ENCODE assay signal across 15 cellular contexts in genomic region chr11:61711037-61711436, GRCh38. TPM values are rescaled to one million over a fixed set of nuclear protein-coding genes. Genes with fewer than 3 reads are reported as not detected.
DNase-seq lines count a peak whose midpoint lies in the region; ATAC-seq and TF ChIP-seq lines count a peak whose summit lies in the region.
"Had no signal": no experiment of that assay in that cellular context is flagged by ENCODE, and none has a peak within 500 bp of the region (broad histone marks: within the 10 kb centered on the region; RNA-seq: fewer than 3 reads in every experiment).

No MANE protein-coding gene starts in this region.

- intact Hi-C loops in psoas muscle (cut with DNase I) = no loop called here

- H3K27me3 Mint-ChIP-seq in T-helper 17 cell (no peaks in the 10 kb centered on the region), chondrocyte (ENCODE audit: low read depth) (no peaks in the 10 kb centered on the region), endothelial cell (ENCODE audit: unreplicated experiment) (no peaks in the 10 kb centered on the region)
- H3K27me3 Mint-ChIP-seq: CD4-positive, alpha-beta memory T cell had no signal

- H3K27ac ChIP-seq in psoas muscle = peak overlapping the region; percentile 30
- H3K27ac ChIP-seq: C4-2B had no signal

- H3K27ac Mint-ChIP-seq in T-helper 17 cell = peak overlapping the region; percentile 32
- H3K27ac Mint-ChIP-seq in chondrocyte (ENCODE audit: unreplicated experiment) = peak overlapping the region; percentile 4
- H3K27ac Mint-ChIP-seq in endothelial cell (ENCODE audit: unreplicated experiment) = peak overlapping the region; percentile 30
- H3K27ac Mint-ChIP-seq: CD4-positive, alpha-beta memory T cell had no signal

- H3K4me3 ChIP-seq in psoas muscle = no peak overlapping the region
- H3K4me3 ChIP-seq: HAP-1 had no signal

- H3K36me3 Mint-ChIP-seq in T-helper 17 cell (ENCODE audit: low read depth) (no peaks in the 10 kb centered on the region), chondrocyte (ENCODE audit: low read depth) (no peaks in the 10 kb centered on the region), endothelial cell (ENCODE audit: low read depth, unreplicated experiment) (no peaks in the 10 kb centered on the region)
- H3K36me3 Mint-ChIP-seq: CD4-positive, alpha-beta memory T cell had no signal

- H3K4me3 Mint-ChIP-seq in T-helper 17 cell (no peak overlapping the region), chondrocyte (ENCODE audit: unreplicated experiment) (no peak overlapping the region), endothelial cell (ENCODE audit: unreplicated experiment) (no peak overlapping the region)
- H3K4me3 Mint-ChIP-seq: CD4-positive, alpha-beta memory T cell had no signal

- peaks cover 16% of the 10 kb centered on the region for H3K4me1 ChIP-seq in psoas muscle
- H3K4me1 ChIP-seq: HAP-1 had no signal

- TF ChIP-seq CTCF in chondrocyte (IDR thresholded peaks at IDR 0.05) (no peak), endothelial cell (IDR thresholded peaks at IDR 0.05; ENCODE audit: unreplicated experiment) (no peak), psoas muscle (IDR thresholded peaks at IDR 0.05) (no peak)

- H3K9me3 ChIP-seq in T-helper 17 cell (ENCODE audit: control insufficient read depth, low read length, poor library complexity, severe bottlenecking) (no peaks in the 10 kb centered on the region), psoas muscle (no peaks in the 10 kb centered on the region)
- H3K9me3 ChIP-seq: HAP-1 had no signal

- ATAC-seq in T-helper 17 cell (no peak), psoas muscle (no peak), HG03460 (IDR thresholded peaks at IDR 0.05; ENCODE audit: unreplicated experiment) (no peak)
- ATAC-seq: HepG2 had no signal

- H3K36me3 ChIP-seq in psoas muscle (ENCODE audit: insufficient read depth in 1 of 2, low read depth in 1 of 2) = no peaks in the 10 kb centered on the region
- H3K36me3 ChIP-seq: HAP-1 had no signal

- WGBS in psoas muscle, 3 donors = 88 to 92% (median 91%) methylated on average over 14 of the region's 14 CpGs

- H3K27me3 ChIP-seq in psoas muscle (ENCODE audit: insufficient read depth in 3 of 3, low read length in 2 of 3) = no peaks in the 10 kb centered on the region

- DNase-seq in T-helper 17 cell (no peak), chondrocyte (ENCODE audit: low spot score) (no peak), endothelial cell (ENCODE audit: low spot score) (no peak), psoas muscle (no peak), HuH-7 (ENCODE audit: low spot score) (no peak), dermis blood vessel endothelial cell (no peak), NOMO-1 (lab: John Stamatoyannopoulos, UW; ENCODE audit: unreplicated experiment in 2 of 2) (no peak)
- DNase-seq: ACHN; CD4-positive, alpha-beta memory T cell; DMS79 treated with DMSO at 0.1 percent for 48 hours; EL had no signal

- H3K4me1 Mint-ChIP-seq in T-helper 17 cell = peaks cover 4% of the 10 kb centered on the region
- H3K4me1 Mint-ChIP-seq in chondrocyte (ENCODE audit: low read depth) = no peaks in the 10 kb centered on the region
- peaks cover under 1% of the 10 kb centered on the region for H3K4me1 Mint-ChIP-seq in endothelial cell (ENCODE audit: unreplicated experiment)
- H3K4me1 Mint-ChIP-seq: CD4-positive, alpha-beta memory T cell had no signal

- no peaks in the 10 kb centered on the region for H3K9me3 Mint-ChIP-seq in chondrocyte (ENCODE audit: low read depth)
- H3K9me3 Mint-ChIP-seq in endothelial cell (ENCODE audit: unreplicated experiment) = no peaks in the 10 kb centered on the region
- H3K9me3 Mint-ChIP-seq: CD4-positive, alpha-beta memory T cell had no signal

RNA-seq across cellular contexts. Expression of gene DAGLA, which starts 30.8 kb away (rescaled TPM):
- total RNA-seq in T-helper 17 cell (1 to 10 TPM; 1.3 to 2.1 TPM), chondrocyte (2.8 to 5.5 TPM (median 4.8 TPM) in 3 replicates), endothelial cell (ENCODE audit: unreplicated experiment) (3.2 TPM), psoas muscle (1 to 10 TPM; 1.9 to 5.1 (median 3.3) TPM), dermis blood vessel endothelial cell (4.4 and 4.7 TPM in 2 replicates)
- 1 to 10 TPM in 2 of 3 donors, under 1 TPM in 1; 0.57 to 2.1 (median 1.7) TPM for polyA plus RNA-seq in psoas muscle

RNA-seq across cellular contexts. Expression of gene MYRF, which starts 41.4 kb away (rescaled TPM):
- total RNA-seq in T-helper 17 cell = 1 to 10 TPM in 1 of 2 donors, under 1 TPM in 1; 0.47 to 1.5 TPM
- total RNA-seq in chondrocyte = 1.6 to 1.7 TPM in 2 of 3 replicates, not detected in the other
- total RNA-seq in endothelial cell (ENCODE audit: unreplicated experiment) = 1.5 TPM
- total RNA-seq in psoas muscle = under 1 TPM in 3 of 4 donors, not detected in 1; 0.15 to 0.24 (median 0.24) TPM
- under 1 TPM; 0.01 to 0.08 (median 0.08) TPM for polyA plus RNA-seq in psoas muscle
- 0.17 and 0.28 TPM in 2 replicates for total RNA-seq in dermis blood vessel endothelial cell
